7 cellular contexts compared by ENCODE assay signal in the genomic region with DNA sequence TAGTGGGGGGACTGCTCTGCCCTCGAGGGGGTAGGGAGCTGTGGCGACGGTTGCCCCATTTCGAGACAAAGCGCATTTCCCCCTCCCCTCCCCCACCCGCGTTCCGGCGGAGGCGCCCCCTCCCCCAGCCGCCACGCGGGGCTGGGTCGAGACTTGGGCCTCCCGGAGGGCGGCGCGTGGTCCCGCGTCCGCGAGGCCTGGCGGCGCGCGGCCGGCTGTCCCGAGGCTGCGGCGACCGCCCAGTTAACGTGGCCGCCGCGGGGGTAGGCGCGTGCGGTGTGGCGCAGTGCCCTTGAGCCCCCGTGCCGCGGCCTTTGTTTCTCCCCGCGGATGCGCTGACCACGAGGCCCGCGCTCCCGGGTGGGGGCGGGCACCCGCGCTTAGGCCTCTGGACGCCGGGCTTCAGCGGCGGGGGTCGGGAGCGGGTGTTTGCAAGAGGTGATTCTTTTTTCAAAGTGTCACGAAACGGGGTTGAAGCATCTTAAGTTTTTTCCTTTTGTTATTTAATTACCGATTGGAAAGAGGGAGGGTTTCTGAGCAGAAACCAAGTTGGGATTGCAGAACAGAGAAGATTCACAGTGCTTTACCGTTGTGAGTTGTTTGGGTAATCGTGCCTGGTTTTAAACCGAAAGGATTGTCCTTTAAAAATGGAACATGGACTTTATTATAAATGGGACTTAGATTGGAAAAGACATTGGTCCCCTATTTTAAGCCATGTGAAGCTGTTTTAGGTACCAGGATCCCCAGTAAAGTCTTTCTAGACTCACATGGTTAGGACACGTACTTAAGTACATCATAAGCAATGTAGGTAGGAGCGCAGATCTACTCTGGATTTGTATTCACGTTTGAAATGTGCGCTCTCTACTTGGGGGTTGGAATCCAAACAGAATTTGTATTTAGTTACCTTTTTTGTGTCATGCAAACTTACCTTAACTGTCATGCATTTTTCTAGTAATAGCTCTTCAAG. TPM values are rescaled to one million over a fixed set of nuclear protein-coding genes. Genes with fewer than 3 reads are reported as not detected.
DNase-seq lines count a peak whose midpoint lies in the region; ATAC-seq, FAIRE-seq and TF ChIP-seq lines count a peak whose summit lies in the region.

No MANE protein-coding gene starts in this region.

- TF ChIP-seq RAD21 in GM12878 (IDR thresholded peaks at IDR 0.05; ENCODE audit: insufficient read depth, low read depth, low read length), result no peak

- peak overlapping the region; percentile 85 for H3K27ac Mint-ChIP-seq in T-helper 1 cell treated with Interleukin-12 subunit alpha and Interleukin-12 subunit beta and Interleukin-4 antibody, amounts not matched to agents 30 μg/mL and 1 μg/mL, for 36 hours

- ATAC-seq in GM18511 (IDR thresholded peaks at IDR 0.05; ENCODE audit: unreplicated experiment) (peak; percentile 6), HG03432 (IDR thresholded peaks at IDR 0.05; ENCODE audit: unreplicated experiment) (peak; percentile 8), GM12878 (peak; percentile 3; the same call in 2 of the 3 replicates)

- peaks cover 3% of the 10 kb centered on the region for H3K27me3 Mint-ChIP-seq in T-helper 1 cell treated with Interleukin-12 subunit alpha and Interleukin-12 subunit beta and Interleukin-4 antibody, amounts not matched to agents 30 μg/mL and 1 μg/mL, for 36 hours (ENCODE audit: low read depth)

- peaks cover 46% of the 10 kb centered on the region for H3K4me1 Mint-ChIP-seq in T-helper 1 cell treated with Interleukin-12 subunit alpha and Interleukin-12 subunit beta and Interleukin-4 antibody, amounts not matched to agents 30 μg/mL and 1 μg/mL, for 36 hours (ENCODE audit: low read depth)

- no peaks in the 10 kb centered on the region for H4K20me1 ChIP-seq in GM12878 (ENCODE audit: control insufficient read depth, insufficient read depth)

- TF ChIP-seq EP300 in GM12878 (IDR thresholded peaks at IDR 0.05; ENCODE audit: borderline replicate concordance in 1 of 2, control insufficient read depth in 1 of 2, low read depth in 2 of 2, low read length in 2 of 2), result no peak

- peak overlapping the region; percentile 87 for H3K4me3 Mint-ChIP-seq in T-helper 1 cell treated with Interleukin-12 subunit alpha and Interleukin-12 subunit beta and Interleukin-4 antibody, amounts not matched to agents 30 μg/mL and 1 μg/mL, for 36 hours

- no peaks in the 10 kb centered on the region for H3K27me3 ChIP-seq in GM12878 (replicated peaks in 1 of 2; ENCODE audit: control insufficient read depth in 2 of 2, insufficient read depth in 2 of 2, low read length in 1 of 2)
- H3K27me3 ChIP-seq in iPS-20b (ENCODE audit: insufficient read depth, low read length), result no peaks in the 10 kb centered on the region

- no peak for FAIRE-seq in GM12878 (lab: Jason Lieb, UNC)

- H3K36me3 ChIP-seq in GM12878 (ENCODE audit: control insufficient read depth in 2 of 2, insufficient read depth in 2 of 2, low read length in 1 of 2) (peaks cover 0 to 11% of the 10 kb centered on the region in 2 experiments), iPS-20b (ENCODE audit: insufficient read depth, low read depth, low read length) (peaks cover 76% of the 10 kb centered on the region)

- TF ChIP-seq POLR2A in GM12878 (IDR thresholded peaks at IDR 0.05; ENCODE audit: low read depth, low read length), result peak; percentile 5; the same call in 1 of the 2 replicates

- SMC1A ChIA-PET in GM12878 (lab: Charles Lee; ENCODE audit: uncharacterized antibody, unreplicated experiment), result interaction anchor here (0.8 to 2.1 kb wide), 9 partner anchors 11 to 235 kb away, joined by 3 to 7 read pairs (median 3); a partner anchor contains a TSS

- no peaks in the 10 kb centered on the region for H3K9me3 Mint-ChIP-seq in T-helper 1 cell treated with Interleukin-12 subunit alpha and Interleukin-12 subunit beta and Interleukin-4 antibody, amounts not matched to agents 30 μg/mL and 1 μg/mL, for 36 hours

- peaks cover 59% of the 10 kb centered on the region for H3K36me3 Mint-ChIP-seq in T-helper 1 cell treated with Interleukin-12 subunit alpha and Interleukin-12 subunit beta and Interleukin-4 antibody, amounts not matched to agents 30 μg/mL and 1 μg/mL, for 36 hours (ENCODE audit: low read depth)

- WGBS in GM12878 (ENCODE audit: insufficient coverage, insufficient replicate concordance, low lambda C conversion rate, missing lambda C conversion rate), result under 1% methylated on average over 52 of the region's 68 CpGs

- H3K9ac ChIP-seq in GM12878 (ENCODE audit: control insufficient read depth, insufficient read depth, low read length) (peak overlapping the region; percentile 98), iPS-20b (ENCODE audit: low read depth, low read length) (peak overlapping the region; percentile 100)

- intact Hi-C loops in GM12878 (cut with micrococcal nuclease; ENCODE audit: unreplicated experiment), result loop anchor here (10.0 kb wide), 1 partner anchor 462 kb away; no protein-coding TSS in a partner anchor

- H3K4me1 ChIP-seq in GM12878 (ENCODE audit: control insufficient read depth, insufficient read depth, low read length) (no peaks in the 10 kb centered on the region), iPS-20b (ENCODE audit: insufficient read depth, low read length) (peaks cover 11% of the 10 kb centered on the region)

- CTCF ChIA-PET in GM12878 (lab: Yijun Ruan, JAX), result interaction anchor here (1.0 to 13.1 kb wide), 5 partner anchors 9 to 330 kb away, joined by 3 to 203 read pairs (median 7); no protein-coding TSS in a partner anchor

- peak overlapping the region; percentile 79 for H3K4me2 ChIP-seq in GM12878 (ENCODE audit: control insufficient read depth, insufficient read depth)

- TF ChIP-seq CTCF in GM12878 (IDR thresholded peaks at IDR 0.05 in 2 of 3, conservative IDR thresholded peaks at IDR 0.05 in 1 of 3; ENCODE audit: control insufficient read depth in 2 of 3, extremely low read depth in 1 of 3, insufficient read depth in 1 of 3, low read depth in 3 of 3, low read length in 3 of 3), result no peak

- H3K9me3 ChIP-seq in GM12878 (replicated peaks; ENCODE audit: control insufficient read depth, insufficient read depth, low read length) (no peaks in the 10 kb centered on the region; the same call in 2 of the 3 replicates), iPS-20b (ENCODE audit: insufficient read depth, low read depth, low read length) (no peaks in the 10 kb centered on the region)

- POLR2A ChIA-PET in GM12878 (lab: Charles Lee), result interaction anchor here (0.5 to 12.7 kb wide), 14 partner anchors 9 to 146 kb away, joined by 3 to 206 read pairs (median 4); a partner anchor contains a TSS

- BruUV-seq in GM12878 (replicated peaks; lab: Mats Ljungman, UMichigan), result TSS peak; percentile 62

- H3K79me2 ChIP-seq in GM12878 (ENCODE audit: control insufficient read depth, insufficient read depth, low read length), result peaks cover 90% of the 10 kb centered on the region

- DNase-seq in GM12878 (ENCODE audit: low read depth, low spot score) (no peak), skeletal muscle cell (ENCODE audit: low read depth) (no peak), NCI-H510A (lab: John Stamatoyannopoulos, UW) (no peak)

- peak overlapping the region; percentile 16; the same call in 1 of the 2 replicates for H2AFZ ChIP-seq in GM12878 (ENCODE audit: control insufficient read depth, low read depth, low read length)

- in situ Hi-C loops in GM12878 (cut with MboI), result loop anchor here (5.0 kb wide), 1 partner anchor 90 kb away; a partner anchor contains a TSS

- H3K27ac ChIP-seq in GM12878 (ENCODE audit: control insufficient read depth, insufficient read depth) (peak overlapping the region; percentile 96), iPS-20b (ENCODE audit: low read length) (peak overlapping the region; percentile 97)

- RAD21 ChIA-PET in GM12878 (lab: Charles Lee; ENCODE audit: unreplicated experiment), result interaction anchor here (0.6 to 12.7 kb wide), 16 partner anchors 8 to 310 kb away, joined by 3 to 164 read pairs (median 5); a partner anchor contains a TSS

- H3K4me3 ChIP-seq in GM12878 (peak overlapping the region; percentile 87), iPS-20b (ENCODE audit: low read length) (peak overlapping the region; percentile 98), skeletal muscle cell (ENCODE audit: low read depth, low read length) (peak overlapping the region; percentile 88)

RNA-seq across cellular contexts. Expression of a gene that starts 0.8 kb away (rescaled TPM):
- total RNA-seq in GM12878 (2013; cell fraction: nucleolus; rRNA removed), result 188 TPM in 2 replicates
- total RNA-seq in GM12878 (2014; rRNA removed) (153 and 181 TPM in 2 replicates), GM12878 (2014; rRNA removed; fragmentation: Illumina TruSeq; extraction: Trizol) (303 and 305 TPM in 2 replicates), GM12878 (2021) (194 and 201 TPM in 2 replicates)
- 71.4 TPM for polyA plus RNA-seq in GM12878 (2011; ENCODE audit: low read depth)
- polyA plus RNA-seq in GM12878 (2011; rRNA removed) (238 and 407 TPM in 2 replicates), GM12878 (2014; fragmentation: Illumina TruSeq; extraction: Trizol) (307 and 369 TPM in 2 replicates), GM12878 (2014; fragmentation: Nextera tagmentation; extraction: Ambion mirVana) (100 to 1,000 TPM; 205 to 247 TPM), GM12878 (2014; rRNA removed) (191 and 239 TPM in 2 replicates), GM12878 (2016; fragmentation: Nextera tagmentation; extraction: Ambion mirVana) (100 to 1,000 TPM; 205 to 212 TPM)
- polyA plus RNA-seq in GM12878 (2011; cell fraction: cytosol; rRNA removed), result 70.7 and 72.5 TPM in 2 replicates
- polyA plus RNA-seq in GM12878 (2011; cell fraction: nucleus; rRNA removed), result 112 and 122 TPM in 2 replicates
- 150 and 167 TPM in 2 replicates for polyA plus RNA-seq in GM12878 (2012)
- 44.8 and 66.0 TPM in 2 replicates for polyA minus RNA-seq in GM12878 (2011; rRNA and poly(A)+ RNA removed)
- 27.1 and 39.7 TPM in 2 replicates for polyA minus RNA-seq in GM12878 (2011; cell fraction: cytosol; rRNA and poly(A)+ RNA removed)
- polyA minus RNA-seq in GM12878 (2011; cell fraction: nucleus; rRNA and poly(A)+ RNA removed), result 83.8 and 123 TPM in 2 replicates

RNA-seq across cellular contexts. Expression of a gene that starts 1.8 kb away (rescaled TPM):
- 404 and 419 TPM in 2 replicates for total RNA-seq in GM12878 (2013; cell fraction: nucleolus; rRNA removed)
- total RNA-seq in GM12878 (2014; rRNA removed), result 295 and 319 TPM in 2 replicates
- 603 and 632 TPM in 2 replicates for total RNA-seq in GM12878 (2014; rRNA removed; fragmentation: Illumina TruSeq; extraction: Trizol)
- 699 and 740 TPM in 2 replicates for total RNA-seq in GM12878 (2021)
- 532 TPM for polyA plus RNA-seq in GM12878 (2011; ENCODE audit: low read depth)
- polyA plus RNA-seq in GM12878 (2011; rRNA removed), result 721 and 1,149 TPM in 2 replicates
- 265 and 307 TPM in 2 replicates for polyA plus RNA-seq in GM12878 (2011; cell fraction: cytosol; rRNA removed)
- polyA plus RNA-seq in GM12878 (2011; cell fraction: nucleus; rRNA removed), result 577 and 864 TPM in 2 replicates
- polyA plus RNA-seq in GM12878 (2012), result 686 TPM in 2 replicates
- polyA plus RNA-seq in GM12878 (2014; fragmentation: Illumina TruSeq; extraction: Trizol), result 1,357 and 1,719 TPM in 2 replicates
- 1,000 to 10,000 TPM in 1 of 2 experiments, 100 to 1,000 TPM in 1; 726 to 1,124 TPM for polyA plus RNA-seq in GM12878 (2014; fragmentation: Nextera tagmentation; extraction: Ambion mirVana)
- 1,063 and 1,240 TPM in 2 replicates for polyA plus RNA-seq in GM12878 (2014; rRNA removed)
- 1,000 to 10,000 TPM; 1,359 to 1,396 TPM for polyA plus RNA-seq in GM12878 (2016; fragmentation: Nextera tagmentation; extraction: Ambion mirVana)
- polyA minus RNA-seq in GM12878 (2011; rRNA and poly(A)+ RNA removed), result 198 and 212 TPM in 2 replicates
- 167 and 191 TPM in 2 replicates for polyA minus RNA-seq in GM12878 (2011; cell fraction: cytosol; rRNA and poly(A)+ RNA removed)
- polyA minus RNA-seq in GM12878 (2011; cell fraction: nucleus; rRNA and poly(A)+ RNA removed), result 133 and 235 TPM in 2 replicates

RNA-seq across cellular contexts. Expression of a gene that starts 50.3 kb away (rescaled TPM):
- total RNA-seq in GM12878 (2013; cell fraction: nucleolus; rRNA removed), result 31.0 and 35.3 TPM in 2 replicates
- 17.2 and 17.4 TPM in 2 replicates for total RNA-seq in GM12878 (2014; rRNA removed)
- 21.0 and 21.2 TPM in 2 replicates for total RNA-seq in GM12878 (2014; rRNA removed; fragmentation: Illumina TruSeq; extraction: Trizol)
- total RNA-seq in GM12878 (2021), result 14.5 and 15.7 TPM in 2 replicates
- 4.8 TPM for polyA plus RNA-seq in GM12878 (2011; ENCODE audit: low read depth)
- 34.9 and 45.3 TPM in 2 replicates for polyA plus RNA-seq in GM12878 (2011; rRNA removed)
- polyA plus RNA-seq in GM12878 (2011; cell fraction: cytosol; rRNA removed), result 11.7 and 17.7 TPM in 2 replicates
- polyA plus RNA-seq in GM12878 (2011; cell fraction: nucleus; rRNA removed), result 14.0 and 14.4 TPM in 2 replicates
- polyA plus RNA-seq in GM12878 (2012), result 6.8 and 11.8 TPM in 2 replicates
- polyA plus RNA-seq in GM12878 (2014; fragmentation: Illumina TruSeq; extraction: Trizol), result 21.6 and 24.9 TPM in 2 replicates
- 1 to 10 TPM; 4.9 to 8.9 TPM for polyA plus RNA-seq in GM12878 (2014; fragmentation: Nextera tagmentation; extraction: Ambion mirVana)
- 10.2 and 11.5 TPM in 2 replicates for polyA plus RNA-seq in GM12878 (2014; rRNA removed)
- 1 to 10 TPM; 4.4 to 6.8 TPM for polyA plus RNA-seq in GM12878 (2016; fragmentation: Nextera tagmentation; extraction: Ambion mirVana)
- 20.6 and 35.0 TPM in 2 replicates for polyA minus RNA-seq in GM12878 (2011; rRNA and poly(A)+ RNA removed)
- 11.5 and 11.9 TPM in 2 replicates for polyA minus RNA-seq in GM12878 (2011; cell fraction: cytosol; rRNA and poly(A)+ RNA removed)
- polyA minus RNA-seq in GM12878 (2011; cell fraction: nucleus; rRNA and poly(A)+ RNA removed), result 11.0 and 12.6 TPM in 2 replicates
